Comparison of ENCODE assay signal across 8 cellular contexts in the genomic region with DNA sequence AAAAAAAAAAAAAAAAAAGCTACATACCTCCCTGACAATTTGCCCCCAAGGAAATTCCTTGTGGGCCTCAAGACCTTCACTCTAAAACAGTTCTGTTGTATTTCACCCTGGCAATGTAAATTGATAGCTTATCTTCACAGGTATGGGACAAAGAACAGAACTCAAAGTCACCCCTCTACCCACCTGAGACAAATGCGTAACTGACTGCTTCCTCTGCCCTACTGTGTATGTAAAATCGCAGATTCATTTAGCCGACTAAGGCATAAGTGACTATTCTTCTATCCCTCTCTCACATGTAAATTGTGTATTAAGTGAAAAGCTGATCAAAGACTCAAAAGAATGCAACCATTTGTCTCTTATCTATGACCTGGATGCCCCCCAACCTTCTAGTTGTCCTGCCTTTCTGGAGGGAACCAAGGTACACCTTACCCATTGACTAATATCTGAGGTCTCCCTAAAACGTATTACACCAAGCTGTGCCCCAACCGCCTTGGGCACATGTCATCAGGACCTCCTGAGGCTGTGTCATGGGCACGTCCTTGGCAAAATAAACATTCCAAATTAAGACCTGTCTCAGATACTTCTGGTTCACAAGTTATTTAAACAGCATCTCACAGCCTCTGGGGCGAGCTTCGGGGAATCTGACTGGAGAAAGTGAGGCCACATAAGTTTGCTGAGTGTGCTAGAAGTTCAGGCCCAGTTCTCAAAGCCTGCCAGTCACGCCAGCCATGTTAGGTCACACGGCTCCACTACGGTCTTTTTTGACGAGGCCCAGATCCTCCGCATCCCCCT. TPM values are rescaled to one million over a fixed set of nuclear protein-coding genes. Genes with fewer than 3 reads are reported as not detected.
DNase-seq lines count a peak whose midpoint lies in the region; ATAC-seq, FAIRE-seq and TF ChIP-seq lines count a peak whose summit lies in the region.

No MANE protein-coding gene starts in this region.

- H3K4me2 ChIP-seq in astrocyte (ENCODE audit: low read length): peak overlapping the region; percentile 98

- H2AFZ ChIP-seq in astrocyte (ENCODE audit: low read depth, low read length): peak overlapping the region; percentile 95

- peak overlapping the region; percentile 98 for H3K27ac Mint-ChIP-seq in astrocyte (ENCODE audit: unreplicated experiment)

- H3K36me3 Mint-ChIP-seq in astrocyte (ENCODE audit: low read depth, unreplicated experiment): no peaks in the 10 kb centered on the region

- peaks cover 58% of the 10 kb centered on the region for H3K79me2 ChIP-seq in astrocyte (ENCODE audit: insufficient read depth, low read length)

- ATAC-seq in GM19328 (IDR thresholded peaks at IDR 0.05; ENCODE audit: unreplicated experiment): peak; percentile 8
- ATAC-seq in left lung: peak; percentile 43

- no peaks in the 10 kb centered on the region for H3K9me3 Mint-ChIP-seq in astrocyte (ENCODE audit: unreplicated experiment)

- peak overlapping the region; percentile 98 for H3K27ac ChIP-seq in astrocyte (ENCODE audit: low read depth, low read length)
- peak overlapping the region; percentile 97 to 98 for H3K27ac ChIP-seq in left lung
- H3K27ac ChIP-seq in thymus (ENCODE audit: low read depth): peak overlapping the region; percentile 97

- H4K20me1 ChIP-seq in astrocyte (ENCODE audit: insufficient read depth, low read length): peaks cover 53% of the 10 kb centered on the region

- H3K4me3 ChIP-seq in BE2C (ENCODE audit: low read depth, low read length) (peak overlapping the region; percentile 78), astrocyte (ENCODE audit: insufficient read depth, low read depth, low read length) (peak overlapping the region; percentile 76), left lung (peak overlapping the region; percentile 87 to 90), thymus (ENCODE audit: low read length) (peak overlapping the region; percentile 90)
- peak overlapping the region; percentile 89 for H3K4me3 ChIP-seq in Jurkat, Clone E6-1 (ENCODE audit: low read length)

- no peaks in the 10 kb centered on the region for H3K9me3 ChIP-seq in BE2C
- H3K9me3 ChIP-seq in astrocyte (ENCODE audit: insufficient read depth, low read depth, low read length): no peaks in the 10 kb centered on the region
- no peaks in the 10 kb centered on the region for H3K9me3 ChIP-seq in left lung
- H3K9me3 ChIP-seq in thymus (ENCODE audit: control insufficient read depth): no peaks in the 10 kb centered on the region

- no peaks in the 10 kb centered on the region for H3K27me3 Mint-ChIP-seq in astrocyte (ENCODE audit: low read depth, unreplicated experiment)

- intact Hi-C loops in left lung (cut with DNase I): no loop called here

- DNase-seq in BE2C: no peak
- peak; percentile 29 for DNase-seq in Jurkat, Clone E6-1 (ENCODE audit: low read depth, low spot score)
- DNase-seq in astrocyte (ENCODE audit: low read depth): no peak
- no peak for DNase-seq in left lung
- DNase-seq in putamen (ENCODE audit: low spot score): no peak
- DNase-seq in HK-2 (ENCODE audit: unreplicated experiment): no peak

- H3K4me1 Mint-ChIP-seq in astrocyte (ENCODE audit: low read depth, unreplicated experiment): peaks cover 19% of the 10 kb centered on the region

- peak overlapping the region; percentile 90 for H3K4me3 Mint-ChIP-seq in astrocyte (ENCODE audit: unreplicated experiment)

- H3K9ac ChIP-seq in astrocyte (ENCODE audit: low read length): peak overlapping the region; percentile 96

- no peak for TF ChIP-seq CTCF in BE2C (IDR thresholded peaks at IDR 0.05; ENCODE audit: low read depth, low read length)
- TF ChIP-seq CTCF in astrocyte (IDR thresholded peaks at IDR 0.05; ENCODE audit: insufficient read depth, low read depth, low read length): no peak
- no peak for TF ChIP-seq CTCF in left lung (IDR thresholded peaks at IDR 0.05)

- FAIRE-seq in astrocyte (lab: Jason Lieb, UNC): no peak

- 11% methylated on average over 13 of the region's 13 CpGs for WGBS in thymus

- H3K36me3 ChIP-seq in BE2C (peaks cover 21% of the 10 kb centered on the region), astrocyte (ENCODE audit: insufficient read depth, low read length) (peaks cover 8% of the 10 kb centered on the region), left lung (peaks cover 0 to 9% of the 10 kb centered on the region in 2 donors), thymus (ENCODE audit: control insufficient read depth, insufficient read depth) (no peaks in the 10 kb centered on the region)

- H3K4me1 ChIP-seq in BE2C: no peaks in the 10 kb centered on the region; the same call in 1 of the 2 replicates
- peaks cover 6% of the 10 kb centered on the region for H3K4me1 ChIP-seq in astrocyte (ENCODE audit: insufficient read depth, low read length)
- H3K4me1 ChIP-seq in left lung: peaks cover 16 to 59% of the 10 kb centered on the region in 2 donors
- peaks cover 14% of the 10 kb centered on the region for H3K4me1 ChIP-seq in thymus (ENCODE audit: control insufficient read depth, insufficient read depth, low read length)

- H3K27me3 ChIP-seq in BE2C (no peaks in the 10 kb centered on the region), astrocyte (ENCODE audit: insufficient read depth, low read length) (no peaks in the 10 kb centered on the region), left lung (no peaks in the 10 kb centered on the region), thymus (ENCODE audit: control insufficient read depth, insufficient read depth) (no peaks in the 10 kb centered on the region)

RNA-seq across cellular contexts. Expression of a gene that starts 1.0 kb away (rescaled TPM):
- 315 TPM for polyA plus RNA-seq in BE2C (2012; ENCODE audit: insufficient read depth, insufficient read length, low read depth)
- polyA plus RNA-seq in Jurkat, Clone E6-1 (2012; ENCODE audit: insufficient read depth, insufficient read length): 578 TPM
- 207 and 222 TPM in 2 replicates for total RNA-seq in astrocyte
- 100 to 1,000 TPM; 117 to 141 TPM for total RNA-seq in left lung
- 356 TPM for polyA plus RNA-seq in thymus
